1 cellular context compared by ENCODE assay signal in genomic region chr15:85693277-85693676, GRCh38.
TF ChIP-seq lines count a peak whose summit lies in the region.

No MANE protein-coding gene starts in this region.

TF ChIP-seq in HepG2, 621 proteins besides CTCF, POLR2A, EP300 and RAD21 (continued from another document):
- TF ChIP-seq AKNA (CRISPR knock-in tag; IDR thresholded peaks at IDR 0.05; ENCODE audit: borderline replicate concordance): no peak
- TF ChIP-seq NONO (IDR thresholded peaks at IDR 0.05): no peak
- TF ChIP-seq NONO (CRISPR knock-in tag; conservative IDR thresholded peaks at IDR 0.05): no peak
- no peak for TF ChIP-seq ZNF761 (CRISPR knock-in tag; conservative IDR thresholded peaks at IDR 0.05)
- TF ChIP-seq ZBTB20 (CRISPR knock-in tag; IDR thresholded peaks at IDR 0.05; ENCODE audit: borderline replicate concordance, low read depth): no peak
- TF ChIP-seq XRCC5 (optimal IDR thresholded peaks at IDR 0.05; ENCODE audit: low read length): no peak
- TF ChIP-seq ZNF44 (CRISPR knock-in tag; IDR thresholded peaks at IDR 0.05): no peak
- no peak for TF ChIP-seq RARG (CRISPR knock-in tag; IDR thresholded peaks at IDR 0.05; ENCODE audit: low read depth)
- no peak for TF ChIP-seq ZNF354B (CRISPR knock-in tag; IDR thresholded peaks at IDR 0.05)
- no peak for TF ChIP-seq KLF13 (CRISPR knock-in tag; IDR thresholded peaks at IDR 0.05)
- no peak for TF ChIP-seq RXRA (CRISPR knock-in tag; IDR thresholded peaks at IDR 0.05)
